25 cellular contexts compared by ENCODE assay signal in genomic region chr6:19608546-19608945, GRCh38.
"Had no signal": no experiment of that assay in that cellular context is flagged by ENCODE, and none has a peak within 500 bp of the region (broad histone marks: within the 10 kb centered on the region; RNA-seq: fewer than 3 reads in every experiment).

No MANE protein-coding gene starts in this region.

- ATAC-seq: activated CD8-positive, alpha-beta T cell treated with anti-CD3 and anti-CD28 coated beads, Interleukin-2, amount 10 ng/mL, durations not matched to agents 7 days and 5 days had no signal

- H3K9me3 ChIP-seq: ascending aorta, colonic mucosa had no signal

- H3K27ac ChIP-seq: ascending aorta, cardiac muscle cell, colonic mucosa, KMS-11 had no signal

- H3K27me3 ChIP-seq: ascending aorta, cardiac muscle cell, colonic mucosa had no signal

- H3K4me1 ChIP-seq: ascending aorta, colonic mucosa had no signal

- DNase-seq: activated CD4-positive, alpha-beta T cell treated with anti-CD3 and anti-CD28 coated beads, Interleukin-2, amount 10 ng/mL, durations not matched to agents 7 days and 5 days; activated CD4-positive, alpha-beta T cell treated with anti-CD3 and anti-CD28 coated beads, Interleukin-2, amount 50 U/mL, for 48 hours; activated CD8-positive, alpha-beta T cell treated with anti-CD3 and anti-CD28 coated beads, Interleukin-2, amount 10 ng/mL, durations not matched to agents 7 days and 5 days; activated gamma-delta T cell; activated naive CD4-positive, alpha-beta T cell treated with Interleukin-2 at 50 U/mL for 16 hours; activated naive CD8-positive, alpha-beta T cell treated with anti-CD3 and anti-CD28 coated beads, Interleukin-2, amount 10 ng/mL, durations not matched to agents 7 days and 5 days; activated T-cell treated with anti-CD3 and anti-CD28 coated beads, Interleukin-2, amount 50 U/mL, for 24 hours; amygdala; colonic mucosa; MM.1S; MV-4-11; NCI-H1092 treated with DMSO at 0.1 percent for 48 hours; NCI-H1436; NCI-H1694; NCI-H1930; NCI-H2081 treated with DMSO at 0.1 percent for 48 hours; NCI-H2171; NCI-H226; NCI-H446 treated with DMSO at 0.1 percent for 48 hours; NCI-H524; NCI-H69; Right ventricle myocardium superior had no signal

- H3K4me3 ChIP-seq: ascending aorta, cardiac muscle cell, colonic mucosa had no signal

- H3K36me3 ChIP-seq: ascending aorta, cardiac muscle cell, colonic mucosa had no signal

- H3K4me2 ChIP-seq: KMS-11 had no signal

- H3K9ac ChIP-seq: KMS-11 had no signal
